12 cellular contexts compared by ENCODE assay signal in the genomic region with DNA sequence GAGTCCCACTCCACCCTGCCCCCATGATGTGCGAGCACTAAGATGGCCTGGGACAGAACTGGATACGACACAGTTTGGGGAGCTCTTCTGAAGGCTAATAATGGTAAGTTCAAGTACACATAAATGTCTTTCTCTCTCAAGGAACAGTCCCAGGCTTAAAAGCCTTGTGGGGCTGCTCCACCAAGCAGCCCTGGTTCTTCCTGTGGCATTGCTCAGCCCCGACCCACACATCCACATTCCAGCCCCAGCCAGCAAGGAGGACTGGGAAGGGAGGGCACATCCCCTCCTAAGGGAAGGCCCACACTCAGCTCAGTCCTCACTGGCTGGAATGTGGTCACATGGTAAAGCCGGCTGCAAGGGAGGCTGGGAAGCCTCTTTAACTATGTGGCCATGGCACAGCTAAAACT. TPM values are rescaled to one million over a fixed set of nuclear protein-coding genes. Genes with fewer than 3 reads are reported as not detected.
DNase-seq lines count a peak whose midpoint lies in the region; ATAC-seq, FAIRE-seq and TF ChIP-seq lines count a peak whose summit lies in the region.
"Had no signal": no experiment of that assay in that cellular context is flagged by ENCODE, and none has a peak within 500 bp of the region (broad histone marks: within the 10 kb centered on the region; RNA-seq: fewer than 3 reads in every experiment).

No MANE protein-coding gene starts in this region.

- TF ChIP-seq POLR2A in body of pancreas (IDR thresholded peaks at IDR 0.05), result no peak

- H3K9me3 Mint-ChIP-seq in neural crest cell, result no peaks in the 10 kb centered on the region
- peaks cover 0 to 3% (median 0%) of the 10 kb centered on the region in 11 donors for H3K9me3 Mint-ChIP-seq in naive thymus-derived CD4-positive, alpha-beta T cell
- H3K9me3 Mint-ChIP-seq: activated T-cell treated with anti-CD3 and anti-CD28 coated beads, Interleukin-2, amount 50 U/mL, for 4 hours had no signal

- CTCF ChIA-PET in naive thymus-derived CD4-positive, alpha-beta T cell (lab: Charles Lee), result interaction anchor here (0.9 kb wide), 1 partner anchor 32 kb away, joined by 3 read pairs; no protein-coding TSS in a partner anchor

- no peak for FAIRE-seq in bronchial epithelial cell (lab: Jason Lieb, UNC)
- FAIRE-seq in small intestine (lab: Jason Lieb, UNC), result no peak

- no peaks in the 10 kb centered on the region; the same call in 1 of the 2 replicates for H4K20me1 ChIP-seq in DND-41 (ENCODE audit: insufficient read depth, low read length)

- TF ChIP-seq CTCF in DND-41 (IDR thresholded peaks at IDR 0.05; ENCODE audit: borderline replicate concordance, extremely low read depth, low read length, poor library complexity, severe bottlenecking) (no peak), bronchial epithelial cell (IDR thresholded peaks at IDR 0.05; ENCODE audit: insufficient read depth, low read length, severe bottlenecking) (no peak), neural crest cell (conservative IDR thresholded peaks at IDR 0.05) (no peak), body of pancreas (IDR thresholded peaks at IDR 0.05) (no peak)

- no peak overlapping the region for H3K4me3 ChIP-seq in DND-41 (ENCODE audit: low read depth in 1 of 2, low read length in 2 of 2)
- no peak overlapping the region for H3K4me3 ChIP-seq in bronchial epithelial cell (ENCODE audit: low read depth, low read length)
- no peak overlapping the region for H3K4me3 ChIP-seq in naive thymus-derived CD4-positive, alpha-beta T cell (ENCODE audit: low read length)
- no peak overlapping the region for H3K4me3 ChIP-seq in small intestine (ENCODE audit: low read depth in 1 of 2, low read length in 2 of 2)
- H3K4me3 ChIP-seq in body of pancreas, result no peak overlapping the region

- peaks cover 32% of the 10 kb centered on the region for H3K27me3 Mint-ChIP-seq in neural crest cell (ENCODE audit: low read depth)
- peaks cover 0 to 3% (median 0%) of the 10 kb centered on the region in 5 donors for H3K27me3 Mint-ChIP-seq in naive thymus-derived CD4-positive, alpha-beta T cell

- POLR2A ChIA-PET in naive thymus-derived CD4-positive, alpha-beta T cell (lab: Charles Lee), result no interaction called here

- H3K9ac ChIP-seq in DND-41 (ENCODE audit: low read depth, low read length), result no peak overlapping the region

- H3K79me2 ChIP-seq in DND-41 (ENCODE audit: insufficient read depth, low read length), result no peaks in the 10 kb centered on the region

- no peak overlapping the region for H3K4me3 Mint-ChIP-seq in neural crest cell
- no peak overlapping the region for H3K4me3 Mint-ChIP-seq in naive thymus-derived CD4-positive, alpha-beta T cell
- H3K4me3 Mint-ChIP-seq: activated T-cell treated with anti-CD3 and anti-CD28 coated beads, Interleukin-2, amount 50 U/mL, for 4 hours; IgD-negative memory B cell; naive B cell had no signal

- peaks cover 30% of the 10 kb centered on the region for H3K4me1 Mint-ChIP-seq in neural crest cell
- peaks cover 22 to 42% (median 31%) of the 10 kb centered on the region in 7 donors for H3K4me1 Mint-ChIP-seq in naive thymus-derived CD4-positive, alpha-beta T cell

- H3K27me3 ChIP-seq in DND-41 (ENCODE audit: insufficient read depth, low read length, poor library complexity) (no peaks in the 10 kb centered on the region), bronchial epithelial cell (ENCODE audit: control insufficient read depth, insufficient read depth, low read length) (no peaks in the 10 kb centered on the region), small intestine (ENCODE audit: control insufficient read depth in 2 of 2, insufficient read depth in 2 of 2, low read length in 2 of 2) (no peaks in the 10 kb centered on the region), body of pancreas (no peaks in the 10 kb centered on the region)
- no peaks in the 10 kb centered on the region for H3K27me3 ChIP-seq in naive thymus-derived CD4-positive, alpha-beta T cell (ENCODE audit: control insufficient read depth in 2 of 2, insufficient read depth in 2 of 2, low read length in 2 of 2)

- H3K27ac Mint-ChIP-seq in neural crest cell (ENCODE audit: unreplicated experiment), result peak overlapping the region; percentile 45
- peak overlapping the region in 4 of 9 donors; percentile 8 to 77 (median 50) for H3K27ac Mint-ChIP-seq in naive thymus-derived CD4-positive, alpha-beta T cell
- H3K27ac Mint-ChIP-seq: naive B cell had no signal

- no peaks in the 10 kb centered on the region for H3K36me3 Mint-ChIP-seq in neural crest cell (ENCODE audit: low read depth)
- H3K36me3 Mint-ChIP-seq in naive thymus-derived CD4-positive, alpha-beta T cell, result peaks cover 0 to 1% (median 0%) of the 10 kb centered on the region in 5 donors
- H3K36me3 Mint-ChIP-seq: IgD-negative memory B cell had no signal

- no peak overlapping the region for H2AFZ ChIP-seq in DND-41 (ENCODE audit: low read depth, low read length)

- H3K4me1 ChIP-seq in DND-41 (ENCODE audit: insufficient read depth, low read length), result no peaks in the 10 kb centered on the region
- peaks cover 0 to 10% of the 10 kb centered on the region in 2 donors for H3K4me1 ChIP-seq in naive thymus-derived CD4-positive, alpha-beta T cell (ENCODE audit: control insufficient read depth in 2 of 2, insufficient read depth in 2 of 2, low read length in 2 of 2)
- no peaks in the 10 kb centered on the region for H3K4me1 ChIP-seq in small intestine (ENCODE audit: control insufficient read depth in 2 of 2, insufficient read depth in 1 of 2, low read depth in 1 of 2, low read length in 1 of 2)
- peaks cover 13% of the 10 kb centered on the region for H3K4me1 ChIP-seq in body of pancreas

- ATAC-seq in DND-41 (ENCODE audit: insufficient read depth, low read depth) (0 out of 3 replicates have a peak, but pooled peaks have one; percentile 14), HG02763 (IDR thresholded peaks at IDR 0.05; ENCODE audit: unreplicated experiment) (no peak), body of pancreas (no peak)
- ATAC-seq in naive thymus-derived CD4-positive, alpha-beta T cell, result no peak

- H3K9me3 ChIP-seq in DND-41 (ENCODE audit: insufficient read depth, low read length, severe bottlenecking) (no peaks in the 10 kb centered on the region), small intestine (ENCODE audit: control insufficient read depth, low read depth) (no peaks in the 10 kb centered on the region), body of pancreas (no peaks in the 10 kb centered on the region)
- no peaks in the 10 kb centered on the region for H3K9me3 ChIP-seq in naive thymus-derived CD4-positive, alpha-beta T cell (ENCODE audit: control insufficient read depth in 2 of 3, low read length in 3 of 3)

- no peak overlapping the region for H3K4me2 ChIP-seq in DND-41 (ENCODE audit: insufficient read depth, low read length)

- 76 to 92% (median 81%) methylated on average over 4 of the region's 4 CpGs for WGBS in small intestine, 3 donors
- WGBS in body of pancreas, 2 donors, result 84 to 97% methylated on average over 3 to 4 of the region's 4 CpGs

- no peak overlapping the region for H3K27ac ChIP-seq in DND-41 (ENCODE audit: low read length)
- H3K27ac ChIP-seq in naive thymus-derived CD4-positive, alpha-beta T cell (ENCODE audit: low read depth, low read length), result no peak overlapping the region
- H3K27ac ChIP-seq in small intestine (ENCODE audit: low read depth in 1 of 2, low read length in 1 of 2), result no peak overlapping the region
- H3K27ac ChIP-seq in body of pancreas, result no peak overlapping the region

- DNase-seq in DND-41, result no peak
- DNase-seq in NAMALWA (ENCODE audit: low spot score), result peak; percentile 27
- DNase-seq in bronchial epithelial cell (ENCODE audit: low read depth), result peak; percentile 56
- no peak for DNase-seq in neural crest cell (ENCODE audit: low read depth, low spot score)
- no peak for DNase-seq in naive thymus-derived CD4-positive, alpha-beta T cell
- no peak for DNase-seq in small intestine
- no peak for DNase-seq in body of pancreas
- DNase-seq: naive B cell had no signal

- intact Hi-C loops in naive thymus-derived CD4-positive, alpha-beta T cell (cut with micrococcal nuclease), result no loop called here
- intact Hi-C loops in body of pancreas (cut with DNase I), result loop anchor here (10.0 kb wide), 1 partner anchor 294 kb away; no protein-coding TSS in a partner anchor

- no peaks in the 10 kb centered on the region for H3K36me3 ChIP-seq in DND-41 (ENCODE audit: insufficient read depth, low read length)
- no peaks in the 10 kb centered on the region for H3K36me3 ChIP-seq in bronchial epithelial cell (ENCODE audit: control insufficient read depth, insufficient read depth, low read length)
- H3K36me3 ChIP-seq in naive thymus-derived CD4-positive, alpha-beta T cell (ENCODE audit: control insufficient read depth in 2 of 3, insufficient read depth in 3 of 3, low read length in 3 of 3), result no peaks in the 10 kb centered on the region
- no peaks in the 10 kb centered on the region for H3K36me3 ChIP-seq in small intestine (ENCODE audit: control insufficient read depth in 2 of 2, insufficient read depth in 2 of 2, low read length in 2 of 2)
- no peaks in the 10 kb centered on the region for H3K36me3 ChIP-seq in body of pancreas (replicated peaks in 1 of 2; ENCODE audit: insufficient read depth in 1 of 2, low read depth in 2 of 2)

RNA-seq across cellular contexts. Expression of a gene that starts 13.3 kb away (rescaled TPM):
- total RNA-seq in bronchial epithelial cell (0.13 TPM in 1 of 2 replicates, not detected in the other), neural crest cell (not detected in 2 replicates), body of pancreas (1 to 10 TPM in 1 of 2 donors, not detected in 1; 1.3 TPM)
- under 1 TPM in 1 of 5 experiments, not detected in 4; 0.60 TPM for total RNA-seq in naive thymus-derived CD4-positive, alpha-beta T cell
- not detected for polyA plus RNA-seq in naive thymus-derived CD4-positive, alpha-beta T cell
- 100 to 1,000 TPM in 1 of 3 donors, 10 to 100 TPM in 1, 1 to 10 TPM in 1; 1.9 to 106 (median 76.9) TPM for polyA plus RNA-seq in small intestine
- total RNA-seq: epithelial cell of proximal tubule had no signal
- polyA plus RNA-seq: IgD-negative memory B cell had no signal

RNA-seq across cellular contexts. Expression of a gene that starts 17.9 kb away (rescaled TPM):
- total RNA-seq in bronchial epithelial cell (6.1 and 10.6 TPM in 2 replicates), neural crest cell (0.02 TPM in 1 of 2 replicates, not detected in the other), body of pancreas (1 to 10 TPM; 6.0 to 7.9 TPM)
- total RNA-seq in naive thymus-derived CD4-positive, alpha-beta T cell, result 10 to 100 TPM; 33.4 to 99.8 (median 38.2) TPM
- 10 to 100 TPM; 18.8 to 22.5 TPM for polyA plus RNA-seq in naive thymus-derived CD4-positive, alpha-beta T cell
- polyA plus RNA-seq in small intestine, result 10 to 100 TPM; 11.3 to 24.0 (median 14.5) TPM

Comparison
In these comparisons a context has a peak if more than half of its experiments do, and no peak if none do; other contexts are left out.
1. DNase-seq: peak in NAMALWA (single experiment) and bronchial epithelial cell (single experiment); none in DND-41 (single experiment), neural crest cell (single experiment), naive thymus-derived CD4-positive, alpha-beta T cell (0 of 9), small intestine (single experiment) and body of pancreas (0 of 4).